ENCODE assay signal across 1 cellular context in the genomic region with DNA sequence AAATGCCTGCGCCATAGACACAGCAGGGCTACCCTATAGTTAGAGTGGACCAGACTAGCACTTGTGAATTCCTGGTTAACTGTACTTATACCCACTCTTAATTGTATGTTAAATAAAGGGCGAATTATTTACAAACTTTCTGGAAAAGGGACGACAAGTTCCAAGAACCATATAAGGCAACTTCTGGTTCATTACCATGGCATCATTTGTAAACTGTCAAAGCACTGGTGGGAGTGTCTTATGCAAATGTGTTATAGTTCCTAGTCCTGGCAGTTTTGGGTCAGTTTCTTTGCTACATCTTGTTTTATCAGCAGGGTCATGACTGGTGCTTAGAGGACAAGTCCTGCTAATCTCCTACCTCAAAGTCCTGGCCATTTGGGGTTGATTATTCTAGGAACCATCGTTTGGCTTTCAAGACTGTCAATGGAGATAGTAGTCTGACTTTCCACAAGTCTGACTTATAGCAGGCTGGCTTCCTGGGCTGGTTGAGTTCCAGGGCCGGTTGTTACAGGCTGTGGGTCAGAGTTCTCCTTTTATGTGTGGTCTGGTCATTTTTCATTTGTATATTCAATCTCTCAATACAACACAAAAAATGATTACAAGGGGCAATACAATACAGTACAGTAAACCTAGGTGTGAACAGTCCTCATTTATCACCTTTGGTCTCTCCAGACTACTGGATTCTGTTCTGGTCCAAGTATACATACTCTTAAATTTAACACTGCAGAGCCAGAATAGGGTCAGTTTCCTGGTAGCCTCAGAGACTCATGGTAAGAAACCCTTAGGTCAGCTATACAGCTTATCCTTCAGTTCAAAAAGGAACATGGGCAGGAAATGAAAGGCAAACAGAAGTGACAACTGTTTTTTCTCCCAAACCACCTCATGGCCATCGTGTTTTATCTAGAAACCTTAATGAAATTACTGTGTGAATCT.
TF ChIP-seq lines count a peak whose summit lies in the region.

No MANE protein-coding gene starts in this region.

TF ChIP-seq in K562, 482 proteins besides CTCF, POLR2A, EP300 and RAD21 (continues in another document):
- TF ChIP-seq TRIM24 (IDR thresholded peaks at IDR 0.05) (peak; percentile 69 to 70; a peak in 2 of 4 replicates), MBD2 (IDR thresholded peaks at IDR 0.05; ENCODE audit: borderline replicate concordance, low read depth) (no peak), CSDE1 (IDR thresholded peaks at IDR 0.05) (no peak), RFX1 (IDR thresholded peaks at IDR 0.05) (peak; percentile 37), OTX1 (CRISPR knock-in tag; IDR thresholded peaks at IDR 0.05) (no peak), E2F3 (CRISPR knock-in tag; IDR thresholded peaks at IDR 0.05) (no peak), PRPF4 (IDR thresholded peaks at IDR 0.05; ENCODE audit: insufficient read depth, low read depth, low read length, poor library complexity, severe bottlenecking) (no peak), ARID1B (IDR thresholded peaks at IDR 0.05) (peak; percentile 28; the same call in 1 of the 2 replicates), FOXJ2 (tag; IDR thresholded peaks at IDR 0.05) (no peak), EP400 (IDR thresholded peaks at IDR 0.05) (no peak), CBFA2T3 (IDR thresholded peaks at IDR 0.05) (peak; percentile 76), ATF7 (IDR thresholded peaks at IDR 0.05) (no peak), ZNF197 (CRISPR knock-in tag; IDR thresholded peaks at IDR 0.05; ENCODE audit: low read depth) (no peak), POLR2AphosphoS5 (IDR thresholded peaks at IDR 0.05; ENCODE audit: control insufficient read depth, insufficient read depth, low read depth, low read length) (peak; percentile 51), CBFA2T2 (conservative IDR thresholded peaks at IDR 0.05) (peak; percentile 57), SUPT5H (IDR thresholded peaks at IDR 0.05) (no peak), TCF3 (CRISPR knock-in tag; IDR thresholded peaks at IDR 0.05) (peak; percentile 56), ZNF589 (CRISPR knock-in tag; IDR thresholded peaks at IDR 0.05; ENCODE audit: low read depth) (no peak), CCAR2 (IDR thresholded peaks at IDR 0.05; ENCODE audit: low read depth, low read length) (no peak), TEAD4 (IDR thresholded peaks at IDR 0.05; ENCODE audit: low read length) (peak; percentile 51), TEAD4 (CRISPR knock-in tag; IDR thresholded peaks at IDR 0.05; ENCODE audit: borderline replicate concordance) (no peak), TRIM28 (IDR thresholded peaks at IDR 0.05) (peak; percentile 47; the same call in 1 of the 2 replicates), NFE2L1 (tag; IDR thresholded peaks at IDR 0.05; ENCODE audit: borderline replicate concordance, low read depth) (no peak), TAL1 (IDR thresholded peaks at IDR 0.05) (peak; percentile 40; the same call in 1 of the 2 replicates), CC2D1A (IDR thresholded peaks at IDR 0.05) (peak; percentile 26; the same call in 1 of the 2 replicates), ETV6 (IDR thresholded peaks at IDR 0.05; ENCODE audit: borderline replicate concordance in 1 of 2, low read depth in 2 of 2, low read length in 1 of 2) (no peak), ETV6 (CRISPR knock-in tag; IDR thresholded peaks at IDR 0.05; ENCODE audit: borderline replicate concordance) (no peak), FOXJ3 (CRISPR knock-in tag; IDR thresholded peaks at IDR 0.05) (no peak), SRF (CRISPR knock-in tag; IDR thresholded peaks at IDR 0.05) (peak in 1 of 2 experiments; percentile 94; a peak in 2 of 4 replicates), MEIS2 (IDR thresholded peaks at IDR 0.05; ENCODE audit: partially characterized antibody) (peak; percentile 66), EHMT2 (IDR thresholded peaks at IDR 0.05) (0 out of 2 replicates have a peak, but pooled peaks have one; percentile 43)
- TF ChIP-seq, protein P1, sequence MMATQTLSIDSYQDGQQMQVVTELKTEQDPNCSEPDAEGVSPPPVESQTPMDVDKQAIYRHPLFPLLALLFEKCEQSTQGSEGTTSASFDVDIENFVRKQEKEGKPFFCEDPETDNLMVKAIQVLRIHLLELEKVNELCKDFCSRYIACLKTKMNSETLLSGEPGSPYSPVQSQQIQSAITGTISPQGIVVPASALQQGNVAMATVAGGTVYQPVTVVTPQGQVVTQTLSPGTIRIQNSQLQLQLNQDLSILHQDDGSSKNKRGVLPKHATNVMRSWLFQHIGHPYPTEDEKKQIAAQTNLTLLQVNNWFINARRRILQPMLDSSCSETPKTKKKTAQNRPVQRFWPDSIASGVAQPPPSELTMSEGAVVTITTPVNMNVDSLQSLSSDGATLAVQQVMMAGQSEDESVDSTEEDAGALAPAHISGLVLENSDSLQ (IDR thresholded peaks at IDR 0.05), result peak; percentile 86
- TF ChIP-seq, protein P2, sequence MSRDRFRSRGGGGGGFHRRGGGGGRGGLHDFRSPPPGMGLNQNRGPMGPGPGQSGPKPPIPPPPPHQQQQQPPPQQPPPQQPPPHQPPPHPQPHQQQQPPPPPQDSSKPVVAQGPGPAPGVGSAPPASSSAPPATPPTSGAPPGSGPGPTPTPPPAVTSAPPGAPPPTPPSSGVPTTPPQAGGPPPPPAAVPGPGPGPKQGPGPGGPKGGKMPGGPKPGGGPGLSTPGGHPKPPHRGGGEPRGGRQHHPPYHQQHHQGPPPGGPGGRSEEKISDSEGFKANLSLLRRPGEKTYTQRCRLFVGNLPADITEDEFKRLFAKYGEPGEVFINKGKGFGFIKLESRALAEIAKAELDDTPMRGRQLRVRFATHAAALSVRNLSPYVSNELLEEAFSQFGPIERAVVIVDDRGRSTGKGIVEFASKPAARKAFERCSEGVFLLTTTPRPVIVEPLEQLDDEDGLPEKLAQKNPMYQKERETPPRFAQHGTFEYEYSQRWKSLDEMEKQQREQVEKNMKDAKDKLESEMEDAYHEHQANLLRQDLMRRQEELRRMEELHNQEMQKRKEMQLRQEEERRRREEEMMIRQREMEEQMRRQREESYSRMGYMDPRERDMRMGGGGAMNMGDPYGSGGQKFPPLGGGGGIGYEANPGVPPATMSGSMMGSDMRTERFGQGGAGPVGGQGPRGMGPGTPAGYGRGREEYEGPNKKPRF (IDR thresholded peaks at IDR 0.05; ENCODE audit: low read depth, low read length), result no peak
- TF ChIP-seq, protein P3, sequence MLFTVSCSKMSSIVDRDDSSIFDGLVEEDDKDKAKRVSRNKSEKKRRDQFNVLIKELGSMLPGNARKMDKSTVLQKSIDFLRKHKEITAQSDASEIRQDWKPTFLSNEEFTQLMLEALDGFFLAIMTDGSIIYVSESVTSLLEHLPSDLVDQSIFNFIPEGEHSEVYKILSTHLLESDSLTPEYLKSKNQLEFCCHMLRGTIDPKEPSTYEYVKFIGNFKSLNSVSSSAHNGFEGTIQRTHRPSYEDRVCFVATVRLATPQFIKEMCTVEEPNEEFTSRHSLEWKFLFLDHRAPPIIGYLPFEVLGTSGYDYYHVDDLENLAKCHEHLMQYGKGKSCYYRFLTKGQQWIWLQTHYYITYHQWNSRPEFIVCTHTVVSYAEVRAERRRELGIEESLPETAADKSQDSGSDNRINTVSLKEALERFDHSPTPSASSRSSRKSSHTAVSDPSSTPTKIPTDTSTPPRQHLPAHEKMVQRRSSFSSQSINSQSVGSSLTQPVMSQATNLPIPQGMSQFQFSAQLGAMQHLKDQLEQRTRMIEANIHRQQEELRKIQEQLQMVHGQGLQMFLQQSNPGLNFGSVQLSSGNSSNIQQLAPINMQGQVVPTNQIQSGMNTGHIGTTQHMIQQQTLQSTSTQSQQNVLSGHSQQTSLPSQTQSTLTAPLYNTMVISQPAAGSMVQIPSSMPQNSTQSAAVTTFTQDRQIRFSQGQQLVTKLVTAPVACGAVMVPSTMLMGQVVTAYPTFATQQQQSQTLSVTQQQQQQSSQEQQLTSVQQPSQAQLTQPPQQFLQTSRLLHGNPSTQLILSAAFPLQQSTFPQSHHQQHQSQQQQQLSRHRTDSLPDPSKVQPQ (CRISPR knock-in tag; IDR thresholded peaks at IDR 0.05; ENCODE audit: borderline replicate concordance), result no peak
- TF ChIP-seq, protein P4, sequence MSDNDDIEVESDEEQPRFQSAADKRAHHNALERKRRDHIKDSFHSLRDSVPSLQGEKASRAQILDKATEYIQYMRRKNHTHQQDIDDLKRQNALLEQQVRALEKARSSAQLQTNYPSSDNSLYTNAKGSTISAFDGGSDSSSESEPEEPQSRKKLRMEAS (CRISPR knock-in tag; IDR thresholded peaks at IDR 0.05), result no peak
- TF ChIP-seq, protein P5, sequence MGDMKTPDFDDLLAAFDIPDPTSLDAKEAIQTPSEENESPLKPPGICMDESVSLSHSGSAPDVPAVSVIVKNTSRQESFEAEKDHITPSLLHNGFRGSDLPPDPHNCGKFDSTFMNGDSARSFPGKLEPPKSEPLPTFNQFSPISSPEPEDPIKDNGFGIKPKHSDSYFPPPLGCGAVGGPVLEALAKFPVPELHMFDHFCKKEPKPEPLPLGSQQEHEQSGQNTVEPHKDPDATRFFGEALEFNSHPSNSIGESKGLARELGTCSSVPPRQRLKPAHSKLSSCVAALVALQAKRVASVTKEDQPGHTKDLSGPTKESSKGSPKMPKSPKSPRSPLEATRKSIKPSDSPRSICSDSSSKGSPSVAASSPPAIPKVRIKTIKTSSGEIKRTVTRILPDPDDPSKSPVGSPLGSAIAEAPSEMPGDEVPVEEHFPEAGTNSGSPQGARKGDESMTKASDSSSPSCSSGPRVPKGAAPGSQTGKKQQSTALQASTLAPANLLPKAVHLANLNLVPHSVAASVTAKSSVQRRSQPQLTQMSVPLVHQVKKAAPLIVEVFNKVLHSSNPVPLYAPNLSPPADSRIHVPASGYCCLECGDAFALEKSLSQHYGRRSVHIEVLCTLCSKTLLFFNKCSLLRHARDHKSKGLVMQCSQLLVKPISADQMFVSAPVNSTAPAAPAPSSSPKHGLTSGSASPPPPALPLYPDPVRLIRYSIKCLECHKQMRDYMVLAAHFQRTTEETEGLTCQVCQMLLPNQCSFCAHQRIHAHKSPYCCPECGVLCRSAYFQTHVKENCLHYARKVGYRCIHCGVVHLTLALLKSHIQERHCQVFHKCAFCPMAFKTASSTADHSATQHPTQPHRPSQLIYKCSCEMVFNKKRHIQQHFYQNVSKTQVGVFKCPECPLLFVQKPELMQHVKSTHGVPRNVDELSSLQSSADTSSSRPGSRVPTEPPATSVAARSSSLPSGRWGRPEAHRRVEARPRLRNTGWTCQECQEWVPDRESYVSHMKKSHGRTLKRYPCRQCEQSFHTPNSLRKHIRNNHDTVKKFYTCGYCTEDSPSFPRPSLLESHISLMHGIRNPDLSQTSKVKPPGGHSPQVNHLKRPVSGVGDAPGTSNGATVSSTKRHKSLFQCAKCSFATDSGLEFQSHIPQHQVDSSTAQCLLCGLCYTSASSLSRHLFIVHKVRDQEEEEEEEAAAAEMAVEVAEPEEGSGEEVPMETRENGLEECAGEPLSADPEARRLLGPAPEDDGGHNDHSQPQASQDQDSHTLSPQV (IDR thresholded peaks at IDR 0.05), result no peak
- TF ChIP-seq, protein P6, sequence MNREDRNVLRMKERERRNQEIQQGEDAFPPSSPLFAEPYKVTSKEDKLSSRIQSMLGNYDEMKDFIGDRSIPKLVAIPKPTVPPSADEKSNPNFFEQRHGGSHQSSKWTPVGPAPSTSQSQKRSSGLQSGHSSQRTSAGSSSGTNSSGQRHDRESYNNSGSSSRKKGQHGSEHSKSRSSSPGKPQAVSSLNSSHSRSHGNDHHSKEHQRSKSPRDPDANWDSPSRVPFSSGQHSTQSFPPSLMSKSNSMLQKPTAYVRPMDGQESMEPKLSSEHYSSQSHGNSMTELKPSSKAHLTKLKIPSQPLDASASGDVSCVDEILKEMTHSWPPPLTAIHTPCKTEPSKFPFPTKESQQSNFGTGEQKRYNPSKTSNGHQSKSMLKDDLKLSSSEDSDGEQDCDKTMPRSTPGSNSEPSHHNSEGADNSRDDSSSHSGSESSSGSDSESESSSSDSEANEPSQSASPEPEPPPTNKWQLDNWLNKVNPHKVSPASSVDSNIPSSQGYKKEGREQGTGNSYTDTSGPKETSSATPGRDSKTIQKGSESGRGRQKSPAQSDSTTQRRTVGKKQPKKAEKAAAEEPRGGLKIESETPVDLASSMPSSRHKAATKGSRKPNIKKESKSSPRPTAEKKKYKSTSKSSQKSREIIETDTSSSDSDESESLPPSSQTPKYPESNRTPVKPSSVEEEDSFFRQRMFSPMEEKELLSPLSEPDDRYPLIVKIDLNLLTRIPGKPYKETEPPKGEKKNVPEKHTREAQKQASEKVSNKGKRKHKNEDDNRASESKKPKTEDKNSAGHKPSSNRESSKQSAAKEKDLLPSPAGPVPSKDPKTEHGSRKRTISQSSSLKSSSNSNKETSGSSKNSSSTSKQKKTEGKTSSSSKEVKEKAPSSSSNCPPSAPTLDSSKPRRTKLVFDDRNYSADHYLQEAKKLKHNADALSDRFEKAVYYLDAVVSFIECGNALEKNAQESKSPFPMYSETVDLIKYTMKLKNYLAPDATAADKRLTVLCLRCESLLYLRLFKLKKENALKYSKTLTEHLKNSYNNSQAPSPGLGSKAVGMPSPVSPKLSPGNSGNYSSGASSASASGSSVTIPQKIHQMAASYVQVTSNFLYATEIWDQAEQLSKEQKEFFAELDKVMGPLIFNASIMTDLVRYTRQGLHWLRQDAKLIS (CRISPR knock-in tag; IDR thresholded peaks at IDR 0.05), result no peak
- TF ChIP-seq, protein P7, sequence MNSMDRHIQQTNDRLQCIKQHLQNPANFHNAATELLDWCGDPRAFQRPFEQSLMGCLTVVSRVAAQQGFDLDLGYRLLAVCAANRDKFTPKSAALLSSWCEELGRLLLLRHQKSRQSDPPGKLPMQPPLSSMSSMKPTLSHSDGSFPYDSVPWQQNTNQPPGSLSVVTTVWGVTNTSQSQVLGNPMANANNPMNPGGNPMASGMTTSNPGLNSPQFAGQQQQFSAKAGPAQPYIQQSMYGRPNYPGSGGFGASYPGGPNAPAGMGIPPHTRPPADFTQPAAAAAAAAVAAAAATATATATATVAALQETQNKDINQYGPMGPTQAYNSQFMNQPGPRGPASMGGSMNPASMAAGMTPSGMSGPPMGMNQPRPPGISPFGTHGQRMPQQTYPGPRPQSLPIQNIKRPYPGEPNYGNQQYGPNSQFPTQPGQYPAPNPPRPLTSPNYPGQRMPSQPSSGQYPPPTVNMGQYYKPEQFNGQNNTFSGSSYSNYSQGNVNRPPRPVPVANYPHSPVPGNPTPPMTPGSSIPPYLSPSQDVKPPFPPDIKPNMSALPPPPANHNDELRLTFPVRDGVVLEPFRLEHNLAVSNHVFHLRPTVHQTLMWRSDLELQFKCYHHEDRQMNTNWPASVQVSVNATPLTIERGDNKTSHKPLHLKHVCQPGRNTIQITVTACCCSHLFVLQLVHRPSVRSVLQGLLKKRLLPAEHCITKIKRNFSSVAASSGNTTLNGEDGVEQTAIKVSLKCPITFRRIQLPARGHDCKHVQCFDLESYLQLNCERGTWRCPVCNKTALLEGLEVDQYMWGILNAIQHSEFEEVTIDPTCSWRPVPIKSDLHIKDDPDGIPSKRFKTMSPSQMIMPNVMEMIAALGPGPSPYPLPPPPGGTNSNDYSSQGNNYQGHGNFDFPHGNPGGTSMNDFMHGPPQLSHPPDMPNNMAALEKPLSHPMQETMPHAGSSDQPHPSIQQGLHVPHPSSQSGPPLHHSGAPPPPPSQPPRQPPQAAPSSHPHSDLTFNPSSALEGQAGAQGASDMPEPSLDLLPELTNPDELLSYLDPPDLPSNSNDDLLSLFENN (IDR thresholded peaks at IDR 0.05; ENCODE audit: low read depth in 2 of 2, low read length in 2 of 2), result no peak
- TF ChIP-seq, protein P8, sequence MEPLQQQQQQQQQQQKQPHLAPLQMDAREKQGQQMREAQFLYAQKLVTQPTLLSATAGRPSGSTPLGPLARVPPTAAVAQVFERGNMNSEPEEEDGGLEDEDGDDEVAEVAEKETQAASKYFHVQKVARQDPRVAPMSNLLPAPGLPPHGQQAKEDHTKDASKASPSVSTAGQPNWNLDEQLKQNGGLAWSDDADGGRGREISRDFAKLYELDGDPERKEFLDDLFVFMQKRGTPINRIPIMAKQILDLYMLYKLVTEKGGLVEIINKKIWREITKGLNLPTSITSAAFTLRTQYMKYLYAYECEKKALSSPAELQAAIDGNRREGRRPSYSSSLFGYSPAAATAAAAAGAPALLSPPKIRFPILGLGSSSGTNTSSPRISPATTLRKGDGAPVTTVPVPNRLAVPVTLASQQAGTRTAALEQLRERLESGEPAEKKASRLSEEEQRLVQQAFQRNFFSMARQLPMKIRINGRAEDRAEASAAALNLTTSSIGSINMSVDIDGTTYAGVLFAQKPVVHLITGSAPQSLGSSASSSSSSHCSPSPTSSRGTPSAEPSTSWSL (CRISPR knock-in tag; IDR thresholded peaks at IDR 0.05; ENCODE audit: borderline replicate concordance), result no peak
